Comparison of ENCODE assay signal across 8 cellular contexts in the genomic region with DNA sequence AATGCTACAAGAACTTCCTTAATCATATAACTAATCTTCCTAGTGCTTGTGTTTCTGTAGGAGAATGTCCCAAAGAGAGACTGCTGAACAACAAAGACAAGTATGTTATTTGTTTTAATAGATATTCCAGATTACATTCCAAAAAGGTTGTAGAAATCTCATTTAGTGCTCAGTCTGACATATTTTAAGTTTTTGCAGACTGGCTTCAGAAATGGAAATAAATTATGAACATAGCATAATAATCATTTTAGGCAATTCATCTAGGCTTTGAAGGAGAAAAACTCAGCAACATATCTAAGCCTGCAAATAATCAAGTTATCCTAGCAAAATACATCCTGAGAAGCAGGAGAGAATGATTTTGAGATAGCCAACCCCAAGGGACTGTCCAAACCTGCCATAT.
"Had no signal": no experiment of that assay in that cellular context is flagged by ENCODE, and none has a peak within 500 bp of the region (broad histone marks: within the 10 kb centered on the region; RNA-seq: fewer than 3 reads in every experiment).

No MANE protein-coding gene starts in this region.

- FAIRE-seq: H1, H54, HTR-8/SVneo, K562 had no signal

- H3K4me3 Mint-ChIP-seq: GM23338, H9 had no signal

- H3K4me1 Mint-ChIP-seq: GM23338, H9 had no signal

- H3K4me2 ChIP-seq: GM23338 had no signal

- H3K27ac Mint-ChIP-seq: GM23338, H9 had no signal

- DNase-seq: H9, HCEC 1CT, IMR-90 had no signal

- ATAC-seq: GM23338, K562 had no signal

- H3K9me3 Mint-ChIP-seq: GM23338 had no signal

- H2AFZ ChIP-seq: GM23338 had no signal

- H3K4me3 ChIP-seq: GM23338, K562 had no signal
